9 cellular contexts compared by ENCODE assay signal in genomic region chr7:6640246-6640721, GRCh38. TPM values are rescaled to one million over a fixed set of nuclear protein-coding genes. Genes with fewer than 3 reads are reported as not detected.
DNase-seq lines count a peak whose midpoint lies in the region; ATAC-seq, FAIRE-seq and TF ChIP-seq lines count a peak whose summit lies in the region.
"Had no signal": no experiment of that assay in that cellular context is flagged by ENCODE, and none has a peak within 500 bp of the region (broad histone marks: within the 10 kb centered on the region; RNA-seq: fewer than 3 reads in every experiment).

No MANE protein-coding gene starts in this region.

- H3K27me3 ChIP-seq in GM12878 (replicated peaks in 1 of 2; ENCODE audit: control insufficient read depth in 2 of 2, insufficient read depth in 2 of 2, low read length in 1 of 2) (no peaks in the 10 kb centered on the region), breast epithelium (no peaks in the 10 kb centered on the region)
- no peaks in the 10 kb centered on the region for H3K27me3 ChIP-seq in naive thymus-derived CD4-positive, alpha-beta T cell (ENCODE audit: control insufficient read depth in 2 of 2, insufficient read depth in 2 of 2, low read length in 2 of 2)
- H3K27me3 ChIP-seq in effector memory CD4-positive, alpha-beta T cell (replicated peaks; ENCODE audit: control insufficient read depth, insufficient read depth, low read length, poor library complexity, severe bottlenecking), result no peaks in the 10 kb centered on the region

- H3K4me1 ChIP-seq in GM12878 (ENCODE audit: control insufficient read depth, insufficient read depth, low read length) (peaks cover 9% of the 10 kb centered on the region; the same call in 1 of the 2 replicates), breast epithelium (peaks cover 6 to 8% of the 10 kb centered on the region in 2 donors)
- peaks cover 10 to 14% of the 10 kb centered on the region in 2 donors for H3K4me1 ChIP-seq in naive thymus-derived CD4-positive, alpha-beta T cell (ENCODE audit: control insufficient read depth in 2 of 2, insufficient read depth in 2 of 2, low read length in 2 of 2)
- peaks cover 12% of the 10 kb centered on the region for H3K4me1 ChIP-seq in effector memory CD4-positive, alpha-beta T cell (ENCODE audit: control insufficient read depth, insufficient read depth, low read length, poor library complexity, severe bottlenecking)

- in situ Hi-C loops in GM12878 (cut with MboI), result no loop called here

- SMC1A ChIA-PET in GM12878 (lab: Charles Lee; ENCODE audit: uncharacterized antibody, unreplicated experiment), result no interaction called here

- POLR2A ChIA-PET in GM12878 (lab: Charles Lee), result no interaction called here
- POLR2A ChIA-PET in naive thymus-derived CD4-positive, alpha-beta T cell (lab: Charles Lee), result no interaction called here

- CTCF ChIA-PET in GM12878 (lab: Yijun Ruan, JAX), result no interaction called here
- CTCF ChIA-PET in naive thymus-derived CD4-positive, alpha-beta T cell (lab: Charles Lee), result no interaction called here

- no peak overlapping the region for H3K4me3 Mint-ChIP-seq in CD14-positive monocyte
- peak overlapping the region in 5 of 10 donors; percentile 12 to 79 (median 14) for H3K4me3 Mint-ChIP-seq in naive thymus-derived CD4-positive, alpha-beta T cell

- TF ChIP-seq CTCF in CD14-positive monocyte (IDR thresholded peaks at IDR 0.05) (no peak), GM12878 (IDR thresholded peaks at IDR 0.05 in 2 of 3, conservative IDR thresholded peaks at IDR 0.05 in 1 of 3; ENCODE audit: control insufficient read depth in 2 of 3, extremely low read depth in 1 of 3, insufficient read depth in 1 of 3, low read depth in 3 of 3, low read length in 3 of 3) (no peak), breast epithelium (IDR thresholded peaks at IDR 0.05) (no peak)

- no peak overlapping the region for H3K4me2 ChIP-seq in GM12878 (ENCODE audit: control insufficient read depth, insufficient read depth)

- TF ChIP-seq POLR2A in GM12878 (IDR thresholded peaks at IDR 0.05; ENCODE audit: low read depth, low read length) (no peak), breast epithelium (IDR thresholded peaks at IDR 0.05) (no peak)

- DNase-seq in CD14-positive monocyte (ENCODE audit: low spot score) (no peak), LHCN-M2 (ENCODE audit: low read depth) (peak; percentile 37), GM12878 (ENCODE audit: low read depth, low spot score) (no peak), breast epithelium (ENCODE audit: low spot score in 2 of 2) (no peak)
- DNase-seq in naive thymus-derived CD4-positive, alpha-beta T cell, result no peak
- no peak for DNase-seq in effector memory CD4-positive, alpha-beta T cell
- DNase-seq in activated effector memory CD4-positive, alpha-beta T cell treated with Interleukin-2 at 50 U/mL for 16 hours, result no peak
- DNase-seq: head of caudate nucleus had no signal

- H3K9me3 Mint-ChIP-seq in CD14-positive monocyte, result peaks cover 1 to 13% (median 4%) of the 10 kb centered on the region in 7 donors
- no peaks in the 10 kb centered on the region for H3K9me3 Mint-ChIP-seq in naive thymus-derived CD4-positive, alpha-beta T cell

- no peak for TF ChIP-seq RAD21 in GM12878 (IDR thresholded peaks at IDR 0.05; ENCODE audit: insufficient read depth, low read depth, low read length)

- H3K4me3 ChIP-seq in GM12878, result no peak overlapping the region
- no peak overlapping the region for H3K4me3 ChIP-seq in naive thymus-derived CD4-positive, alpha-beta T cell (ENCODE audit: low read length)
- peak overlapping the region in 1 of 3 donors; percentile 19 for H3K4me3 ChIP-seq in breast epithelium
- H3K4me3 ChIP-seq in effector memory CD4-positive, alpha-beta T cell (ENCODE audit: insufficient read depth, low read depth, low read length, poor library complexity, severe bottlenecking), result no peak overlapping the region

- FAIRE-seq in GM12878 (lab: Jason Lieb, UNC), result no peak

- H4K20me1 ChIP-seq in GM12878 (ENCODE audit: control insufficient read depth, insufficient read depth), result no peaks in the 10 kb centered on the region; the same call in 1 of the 2 replicates

- no TSS peak for BruUV-seq in GM12878 (replicated peaks; lab: Mats Ljungman, UMichigan)

- TF ChIP-seq EP300 in GM12878 (IDR thresholded peaks at IDR 0.05; ENCODE audit: borderline replicate concordance in 1 of 2, control insufficient read depth in 1 of 2, low read depth in 2 of 2, low read length in 2 of 2), result no peak

- WGBS in GM12878 (ENCODE audit: insufficient coverage, insufficient replicate concordance, low lambda C conversion rate, missing lambda C conversion rate), result 84% methylated on average over 11 of the region's 11 CpGs

- H3K36me3 Mint-ChIP-seq in CD14-positive monocyte, result peaks cover 63 to 68% of the 10 kb centered on the region in 2 donors
- H3K36me3 Mint-ChIP-seq in naive thymus-derived CD4-positive, alpha-beta T cell, result peaks cover 0 to 55% (median 18%) of the 10 kb centered on the region in 5 donors

- H3K9ac ChIP-seq in GM12878 (ENCODE audit: control insufficient read depth, insufficient read depth, low read length), result no peak overlapping the region

- peak overlapping the region in 6 of 7 donors; percentile 20 to 69 (median 64) for H3K27ac Mint-ChIP-seq in CD14-positive monocyte
- peak overlapping the region in 8 of 9 donors; percentile 21 to 85 (median 78) for H3K27ac Mint-ChIP-seq in naive thymus-derived CD4-positive, alpha-beta T cell

- RAD21 ChIA-PET in GM12878 (lab: Charles Lee; ENCODE audit: unreplicated experiment), result no interaction called here

- no peaks in the 10 kb centered on the region; the same call in 2 of the 3 replicates for H3K9me3 ChIP-seq in GM12878 (replicated peaks; ENCODE audit: control insufficient read depth, insufficient read depth, low read length)
- H3K9me3 ChIP-seq in naive thymus-derived CD4-positive, alpha-beta T cell (ENCODE audit: control insufficient read depth in 2 of 3, low read length in 3 of 3), result no peaks in the 10 kb centered on the region
- no peaks in the 10 kb centered on the region for H3K9me3 ChIP-seq in breast epithelium
- no peaks in the 10 kb centered on the region for H3K9me3 ChIP-seq in effector memory CD4-positive, alpha-beta T cell (ENCODE audit: control insufficient read depth, low read length)

- H2AFZ ChIP-seq in GM12878 (ENCODE audit: control insufficient read depth, low read depth, low read length), result no peak overlapping the region

- H3K79me2 ChIP-seq in GM12878 (ENCODE audit: control insufficient read depth, insufficient read depth, low read length), result peaks cover 22% of the 10 kb centered on the region

- no peak overlapping the region for H3K27ac ChIP-seq in GM12878 (ENCODE audit: control insufficient read depth, insufficient read depth)
- no peak overlapping the region for H3K27ac ChIP-seq in naive thymus-derived CD4-positive, alpha-beta T cell (ENCODE audit: low read depth, low read length)
- H3K27ac ChIP-seq in breast epithelium, result peak overlapping the region in 1 of 2 donors; percentile 43
- no peak overlapping the region for H3K27ac ChIP-seq in effector memory CD4-positive, alpha-beta T cell (ENCODE audit: insufficient read depth, low read length, poor library complexity, severe bottlenecking)

- peaks cover 0 to 3% (median 3%) of the 10 kb centered on the region in 3 donors for H3K27me3 Mint-ChIP-seq in CD14-positive monocyte (ENCODE audit: low read depth in 3 of 3)
- no peaks in the 10 kb centered on the region for H3K27me3 Mint-ChIP-seq in naive thymus-derived CD4-positive, alpha-beta T cell

- H3K36me3 ChIP-seq in GM12878 (ENCODE audit: control insufficient read depth in 2 of 2, insufficient read depth in 2 of 2, low read length in 1 of 2) (peaks cover 5 to 25% of the 10 kb centered on the region in 2 experiments; a peak in 3 of 4 replicates), breast epithelium (no peaks in the 10 kb centered on the region)
- peaks cover 0 to 61% (median 15%) of the 10 kb centered on the region in 3 experiments for H3K36me3 ChIP-seq in naive thymus-derived CD4-positive, alpha-beta T cell (ENCODE audit: control insufficient read depth in 2 of 3, insufficient read depth in 3 of 3, low read length in 3 of 3)
- H3K36me3 ChIP-seq in effector memory CD4-positive, alpha-beta T cell (ENCODE audit: control insufficient read depth, insufficient read depth, low read length), result peaks cover 43% of the 10 kb centered on the region

- ATAC-seq in GM12878 (no peak), HG02678 (IDR thresholded peaks at IDR 0.05; ENCODE audit: unreplicated experiment) (no peak)
- peak; percentile 7 for ATAC-seq in naive thymus-derived CD4-positive, alpha-beta T cell

- peaks cover 37% of the 10 kb centered on the region for H3K4me1 Mint-ChIP-seq in CD14-positive monocyte
- H3K4me1 Mint-ChIP-seq in naive thymus-derived CD4-positive, alpha-beta T cell, result peaks cover 24 to 32% (median 27%) of the 10 kb centered on the region in 7 donors

- intact Hi-C loops in CD14-positive monocyte (cut with micrococcal nuclease) (loop anchor here in 1 of 2 donors (5.0 kb wide), 1 partner anchor 67 kb away; the partner anchor contains the start of gene ZNF12), GM12878 (cut with micrococcal nuclease; ENCODE audit: unreplicated experiment) (no loop called here), breast epithelium (cut with DNase I; ENCODE audit: low total_unique reads) (no loop called here)
- intact Hi-C loops in naive thymus-derived CD4-positive, alpha-beta T cell (cut with micrococcal nuclease), result no loop called here

RNA-seq across cellular contexts. Expression of gene ZNF316, which starts 3.2 kb away (rescaled TPM):
- 1 to 10 TPM in 1 of 2 donors, under 1 TPM in 1; 0.66 to 1.2 TPM for polyA plus RNA-seq in CD14-positive monocyte
- total RNA-seq in LHCN-M2 (2014; rRNA removed), result 25.0 and 25.3 TPM in 2 replicates
- polyA plus RNA-seq in LHCN-M2 (2012), result 15.5 TPM
- total RNA-seq in GM12878 (2013; cell fraction: nucleolus; rRNA removed), result 42.1 and 54.6 TPM in 2 replicates
- 10.4 and 12.8 TPM in 2 replicates for total RNA-seq in GM12878 (2014; rRNA removed)
- 4.3 and 5.4 TPM in 2 replicates for total RNA-seq in GM12878 (2014; rRNA removed; fragmentation: Illumina TruSeq; extraction: Trizol)
- 22.7 and 28.9 TPM in 2 replicates for total RNA-seq in GM12878 (2021)
- polyA plus RNA-seq in GM12878 (2011; ENCODE audit: low read depth), result 7.2 TPM
- polyA plus RNA-seq in GM12878 (2011; rRNA removed), result 12.5 and 13.8 TPM in 2 replicates
- polyA plus RNA-seq in GM12878 (2011; cell fraction: cytosol; rRNA removed), result 8.4 and 13.7 TPM in 2 replicates
- 66.9 and 83.1 TPM in 2 replicates for polyA plus RNA-seq in GM12878 (2011; cell fraction: nucleus; rRNA removed)
- 21.4 and 26.2 TPM in 2 replicates for polyA plus RNA-seq in GM12878 (2012)
- polyA plus RNA-seq in GM12878 (2014; fragmentation: Illumina TruSeq; extraction: Trizol), result 6.1 and 9.2 TPM in 2 replicates
- polyA plus RNA-seq in GM12878 (2014; fragmentation: Nextera tagmentation; extraction: Ambion mirVana), result under 1 TPM; 0.03 to 0.26 TPM
- polyA plus RNA-seq in GM12878 (2014; rRNA removed), result 15.1 and 19.3 TPM in 2 replicates
- polyA plus RNA-seq in GM12878 (2016; fragmentation: Nextera tagmentation; extraction: Ambion mirVana), result 1 to 10 TPM in 1 of 2 experiments, under 1 TPM in 1; 0.30 to 1.1 TPM
- polyA minus RNA-seq in GM12878 (2011; rRNA and poly(A)+ RNA removed), result 4.6 and 8.1 TPM in 2 replicates
- 4.3 and 7.5 TPM in 2 replicates for polyA minus RNA-seq in GM12878 (2011; cell fraction: cytosol; rRNA and poly(A)+ RNA removed)
- 8.0 and 12.3 TPM in 2 replicates for polyA minus RNA-seq in GM12878 (2011; cell fraction: nucleus; rRNA and poly(A)+ RNA removed)
- 10 to 100 TPM; 24.5 to 71.6 (median 55.4) TPM for total RNA-seq in naive thymus-derived CD4-positive, alpha-beta T cell
- 1 to 10 TPM in 1 of 2 donors, under 1 TPM in 1; 0.66 to 4.4 TPM for polyA plus RNA-seq in naive thymus-derived CD4-positive, alpha-beta T cell
- total RNA-seq in breast epithelium, result 10 to 100 TPM; 10.2 to 21.4 (median 21.3) TPM

RNA-seq across cellular contexts. Expression of gene ZNF853, which starts 24.9 kb away (rescaled TPM):
- polyA plus RNA-seq in CD14-positive monocyte (not detected), GM12878 (2011; rRNA removed) (0.17 and 0.26 TPM in 2 replicates), GM12878 (2014; fragmentation: Illumina TruSeq; extraction: Trizol) (0.04 and 0.05 TPM in 2 replicates), GM12878 (2014; fragmentation: Nextera tagmentation; extraction: Ambion mirVana) (not detected), GM12878 (2014; rRNA removed) (0.05 TPM in 1 of 2 replicates, not detected in the other), GM12878 (2016; fragmentation: Nextera tagmentation; extraction: Ambion mirVana) (under 1 TPM in 1 of 2 experiments, not detected in 1; 0.04 TPM)
- total RNA-seq in LHCN-M2 (2014; rRNA removed) (0.38 and 0.69 TPM in 2 replicates), GM12878 (2014; rRNA removed) (0.05 and 0.06 TPM in 2 replicates), GM12878 (2014; rRNA removed; fragmentation: Illumina TruSeq; extraction: Trizol) (0.04 and 0.05 TPM in 2 replicates), GM12878 (2021) (0.11 and 0.13 TPM in 2 replicates), breast epithelium (10 to 100 TPM in 2 of 3 donors, 1 to 10 TPM in 1; 5.8 to 11.7 (median 11.5) TPM)
- polyA plus RNA-seq in LHCN-M2 (2012), result 2.1 TPM
- 0.61 and 0.73 TPM in 2 replicates for total RNA-seq in GM12878 (2013; cell fraction: nucleolus; rRNA removed)
- 0.12 TPM for polyA plus RNA-seq in GM12878 (2011; ENCODE audit: low read depth)
- polyA plus RNA-seq in GM12878 (2011; cell fraction: cytosol; rRNA removed), result 0.25 and 0.33 TPM in 2 replicates
- polyA plus RNA-seq in GM12878 (2011; cell fraction: nucleus; rRNA removed), result 0.22 and 0.27 TPM in 2 replicates
- 0.19 and 0.25 TPM in 2 replicates for polyA plus RNA-seq in GM12878 (2012)
- polyA minus RNA-seq in GM12878 (2011; rRNA and poly(A)+ RNA removed), result 0.29 and 0.46 TPM in 2 replicates
- 0.21 and 0.40 TPM in 2 replicates for polyA minus RNA-seq in GM12878 (2011; cell fraction: cytosol; rRNA and poly(A)+ RNA removed)
- 0.12 TPM in 1 of 2 replicates, not detected in the other for polyA minus RNA-seq in GM12878 (2011; cell fraction: nucleus; rRNA and poly(A)+ RNA removed)
- 1 to 10 TPM in 4 of 5 experiments, under 1 TPM in 1; 0.15 to 5.3 (median 3.8) TPM for total RNA-seq in naive thymus-derived CD4-positive, alpha-beta T cell
- 1 to 10 TPM in 1 of 2 donors, under 1 TPM in 1; 0.50 to 2.9 TPM for polyA plus RNA-seq in naive thymus-derived CD4-positive, alpha-beta T cell

RNA-seq across cellular contexts. Expression of gene INTS15, which starts 50.5 kb away (rescaled TPM):
- polyA plus RNA-seq in CD14-positive monocyte (10 to 100 TPM; 16.9 to 17.2 TPM), GM12878 (2011; rRNA removed) (13.2 and 18.5 TPM in 2 replicates), GM12878 (2014; fragmentation: Illumina TruSeq; extraction: Trizol) (25.3 and 27.2 TPM in 2 replicates), GM12878 (2014; fragmentation: Nextera tagmentation; extraction: Ambion mirVana) (1 to 10 TPM in 1 of 2 experiments, under 1 TPM in 1; 0.89 to 2.4 TPM), GM12878 (2014; rRNA removed) (26.9 and 28.1 TPM in 2 replicates), GM12878 (2016; fragmentation: Nextera tagmentation; extraction: Ambion mirVana) (10 to 100 TPM; 14.9 to 15.1 TPM)
- total RNA-seq in LHCN-M2 (2014; rRNA removed) (24.6 and 24.7 TPM in 2 replicates), GM12878 (2014; rRNA removed) (25.4 and 28.9 TPM in 2 replicates), GM12878 (2014; rRNA removed; fragmentation: Illumina TruSeq; extraction: Trizol) (11.2 and 11.4 TPM in 2 replicates), GM12878 (2021) (25.4 and 28.2 TPM in 2 replicates), breast epithelium (10 to 100 TPM; 22.9 to 36.4 (median 28.2) TPM)
- polyA plus RNA-seq in LHCN-M2 (2012), result 20.1 TPM
- total RNA-seq in GM12878 (2013; cell fraction: nucleolus; rRNA removed), result 29.3 and 43.0 TPM in 2 replicates
- 5.8 TPM for polyA plus RNA-seq in GM12878 (2011; ENCODE audit: low read depth)
- 28.0 and 32.3 TPM in 2 replicates for polyA plus RNA-seq in GM12878 (2011; cell fraction: cytosol; rRNA removed)
- polyA plus RNA-seq in GM12878 (2011; cell fraction: nucleus; rRNA removed), result 34.2 and 49.2 TPM in 2 replicates
- 13.2 and 20.1 TPM in 2 replicates for polyA plus RNA-seq in GM12878 (2012)
- 8.1 and 22.3 TPM in 2 replicates for polyA minus RNA-seq in GM12878 (2011; rRNA and poly(A)+ RNA removed)
- 8.2 and 10.6 TPM in 2 replicates for polyA minus RNA-seq in GM12878 (2011; cell fraction: cytosol; rRNA and poly(A)+ RNA removed)
- 10.9 and 11.7 TPM in 2 replicates for polyA minus RNA-seq in GM12878 (2011; cell fraction: nucleus; rRNA and poly(A)+ RNA removed)
- 10 to 100 TPM; 39.9 to 69.1 (median 56.5) TPM for total RNA-seq in naive thymus-derived CD4-positive, alpha-beta T cell
- 10 to 100 TPM; 29.7 to 51.8 TPM for polyA plus RNA-seq in naive thymus-derived CD4-positive, alpha-beta T cell
